ENCODE assay signal across 1 cellular context in genomic region chr16:86490859-86491642, GRCh38.
TF ChIP-seq lines count a peak whose summit lies in the region.

No MANE protein-coding gene starts in this region.

TF ChIP-seq in GM23338, 12 proteins besides CTCF, POLR2A, EP300 and RAD21 (continued from another document):
- TF ChIP-seq REST (IDR thresholded peaks at IDR 0.05; ENCODE audit: unreplicated experiment), result no peak
- no peak for TF ChIP-seq EZH2 (IDR thresholded peaks at IDR 0.05; ENCODE audit: low read depth, unreplicated experiment)
- no peak for TF ChIP-seq ETS1 (IDR thresholded peaks at IDR 0.05)
- TF ChIP-seq ZNF331 (CRISPR knock-in tag; IDR thresholded peaks at IDR 0.05; ENCODE audit: low read depth), result no peak
- TF ChIP-seq EZH2phosphoT487 (IDR thresholded peaks at IDR 0.05; ENCODE audit: unreplicated experiment), result no peak
- no peak for TF ChIP-seq ZNF462 (CRISPR knock-in tag; IDR thresholded peaks at IDR 0.05)
- no peak for TF ChIP-seq CREB1 (CRISPR knock-in tag; IDR thresholded peaks at IDR 0.05; ENCODE audit: low read depth)
- TF ChIP-seq STAT1 (IDR thresholded peaks at IDR 0.05; ENCODE audit: unreplicated experiment), result no peak
TF ChIP-seq in GM23338: peak in this region for 0.
